Comparison of ENCODE assay signal across 19 cellular contexts in genomic region chr12:15662983-15663659, GRCh38.
DNase-seq lines count a peak whose midpoint lies in the region; ATAC-seq and TF ChIP-seq lines count a peak whose summit lies in the region.
"Had no signal": no experiment of that assay in that cellular context is flagged by ENCODE, and none has a peak within 500 bp of the region (broad histone marks: within the 10 kb centered on the region; RNA-seq: fewer than 3 reads in every experiment).

No MANE protein-coding gene starts in this region.

- peak overlapping the region; percentile 97 for H3K27ac Mint-ChIP-seq in MCF 10A (ENCODE audit: low read depth, unreplicated experiment)
- H3K27ac Mint-ChIP-seq: activated CD8-positive, alpha-beta T cell treated with anti-CD3 and anti-CD28 coated beads, Interleukin-2, amount 10 ng/mL, durations not matched to agents 7 days and 5 days; activated naive CD4-positive, alpha-beta T cell treated with anti-CD3 and anti-CD28 coated beads, Interleukin-2, amount 50 U/mL, for 72 hours; activated T-cell treated with anti-CD3 and anti-CD28 coated beads, Interleukin-2, amount 50 U/mL, for 72 hours had no signal

- ATAC-seq in GM18861 (IDR thresholded peaks at IDR 0.05; ENCODE audit: unreplicated experiment) (no peak), GM18907 (IDR thresholded peaks at IDR 0.05; ENCODE audit: unreplicated experiment) (no peak), right lobe of liver (no peak)
- ATAC-seq: activated CD8-positive, alpha-beta T cell treated with anti-CD3 and anti-CD28 coated beads, Interleukin-2, amount 10 ng/mL, durations not matched to agents 7 days and 5 days; activated naive CD4-positive, alpha-beta T cell treated with anti-CD3 and anti-CD28 coated beads, Interleukin-2, amount 50 U/mL, for 72 hours; activated T-cell treated with anti-CD3 and anti-CD28 coated beads, Interleukin-2, amount 50 U/mL, for 72 hours had no signal

- peak overlapping the region; percentile 46 for H2AFZ ChIP-seq in mammary epithelial cell (ENCODE audit: low read depth, low read length)

- CTCF ChIA-PET in MCF 10A (lab: Yijun Ruan, JAX) (interaction anchor here (0.6 to 2.0 kb wide), 6 partner anchors 19 to 139 kb away, joined by 3 to 9 read pairs (median 4); no protein-coding TSS in a partner anchor), mammary epithelial cell (lab: Charles Lee; ENCODE audit: low non-redundant PET) (interaction anchor here (0.5 to 1.0 kb wide), 2 partner anchors 110 to 195 kb away, joined by 6 to 14 read pairs; no protein-coding TSS in a partner anchor)

- no peaks in the 10 kb centered on the region for H3K27me3 Mint-ChIP-seq in MCF 10A (ENCODE audit: insufficient read depth, unreplicated experiment)

- peaks cover 12% of the 10 kb centered on the region for H3K4me1 Mint-ChIP-seq in MCF 10A (ENCODE audit: insufficient read depth, unreplicated experiment)

- H3K36me3 Mint-ChIP-seq in MCF 10A (ENCODE audit: insufficient read depth, unreplicated experiment), result peaks cover 17% of the 10 kb centered on the region
- H3K36me3 Mint-ChIP-seq: activated naive CD4-positive, alpha-beta T cell treated with anti-CD3 and anti-CD28 coated beads, Interleukin-2, amount 50 U/mL, for 72 hours had no signal

- H3K27me3 ChIP-seq in breast epithelium, result no peaks in the 10 kb centered on the region
- no peaks in the 10 kb centered on the region for H3K27me3 ChIP-seq in mammary epithelial cell (ENCODE audit: insufficient read depth, low read length)
- no peaks in the 10 kb centered on the region for H3K27me3 ChIP-seq in right lobe of liver
- H3K27me3 ChIP-seq: dorsolateral prefrontal cortex, left lung had no signal

- H3K4me3 Mint-ChIP-seq in MCF 10A (ENCODE audit: unreplicated experiment), result peak overlapping the region; percentile 55
- H3K4me3 Mint-ChIP-seq: activated CD8-positive, alpha-beta T cell treated with anti-CD3 and anti-CD28 coated beads, Interleukin-2, amount 10 ng/mL, durations not matched to agents 7 days and 5 days; activated T-cell treated with anti-CD3 and anti-CD28 coated beads, Interleukin-2, amount 50 U/mL, for 72 hours had no signal

- H3K36me3 ChIP-seq in breast epithelium (no peaks in the 10 kb centered on the region), mammary epithelial cell (ENCODE audit: insufficient read depth, low read length) (peaks cover 2% of the 10 kb centered on the region), right lobe of liver (peaks cover 0 to 19% (median 12%) of the 10 kb centered on the region in 4 donors)

- no peaks in the 10 kb centered on the region for H3K9me3 Mint-ChIP-seq in MCF 10A (ENCODE audit: unreplicated experiment)
- H3K9me3 Mint-ChIP-seq: activated naive CD4-positive, alpha-beta T cell treated with anti-CD3 and anti-CD28 coated beads, Interleukin-2, amount 50 U/mL, for 72 hours; activated T-cell treated with anti-CD3 and anti-CD28 coated beads, Interleukin-2, amount 50 U/mL, for 72 hours had no signal

- peak overlapping the region in 1 of 2 donors; percentile 53 for H3K27ac ChIP-seq in breast epithelium
- peak overlapping the region; percentile 90 for H3K27ac ChIP-seq in mammary epithelial cell (ENCODE audit: insufficient read depth, low read depth, low read length)
- no peak overlapping the region for H3K27ac ChIP-seq in right lobe of liver
- H3K27ac ChIP-seq: 22Rv1, dorsolateral prefrontal cortex, left lung, thoracic aorta had no signal

- in situ Hi-C loops in mammary epithelial cell (cut with MboI; ENCODE audit: low sequenced_read_pairs in 2 of 2), result no loop called here
- in situ Hi-C loops in GM13977 (cut with MboI; ENCODE audit: low pct_unique_long_range_greater_than_20kb, low sequenced_read_pairs, unreplicated experiment), result no loop called here

- TF ChIP-seq POLR2A in breast epithelium (IDR thresholded peaks at IDR 0.05) (no peak), right lobe of liver (IDR thresholded peaks at IDR 0.05) (no peak)

- H3K4me3 ChIP-seq in breast epithelium (no peak overlapping the region), mammary epithelial cell (replicated peaks in 1 of 3; ENCODE audit: insufficient read depth in 1 of 3, low read depth in 2 of 3, low read length in 3 of 3) (peak overlapping the region in 1 of 3 experiments; percentile 24), right lobe of liver (no peak overlapping the region)
- H3K4me3 ChIP-seq: dorsolateral prefrontal cortex, left lung, thoracic aorta had no signal

- no peaks in the 10 kb centered on the region for H4K20me1 ChIP-seq in mammary epithelial cell (ENCODE audit: insufficient read depth, low read length)

- WGBS in mammary epithelial cell (ENCODE audit: low coverage, missing lambda C conversion rate), result 32% methylated on average over 4 of the region's 5 CpGs
- WGBS in right lobe of liver (ENCODE audit: insufficient coverage, low coverage, low lambda C conversion rate, missing lambda C conversion rate), result 77% methylated on average over 4 of the region's 5 CpGs

- intact Hi-C loops in MCF 10A (cut with micrococcal nuclease) (loop anchor here (2.0 to 10.0 kb wide), 2 partner anchors 126 to 192 kb away; partner anchors contain the start of gene EPS8), breast epithelium (cut with DNase I; ENCODE audit: low total_unique reads) (no loop called here), mammary epithelial cell (cut with micrococcal nuclease) (loop anchor here (5.0 kb wide), 1 partner anchor 124 kb away; the partner anchor contains the start of gene EPS8), right lobe of liver (cut with DNase I) (no loop called here)

- BruUV-seq in MCF 10A (replicated peaks; lab: Mats Ljungman, UMichigan) (no TSS peak), mammary epithelial cell (replicated peaks; lab: Mats Ljungman, UMichigan) (no TSS peak)

- H3K9ac ChIP-seq in mammary epithelial cell (ENCODE audit: insufficient read depth, low read length), result peak overlapping the region; percentile 48

- DNase-seq in MCF 10A (ENCODE audit: unreplicated experiment), result no peak
- DNase-seq in breast epithelium (ENCODE audit: low spot score in 2 of 2), result no peak
- DNase-seq in mammary epithelial cell, result peak; percentile 59
- peak; percentile 12 for DNase-seq in glomerular visceral epithelial cell (ENCODE audit: extremely low spot score)
- DNase-seq in GM13977 (ENCODE audit: low spot score), result no peak
- no peak for DNase-seq in right lobe of liver
- DNase-seq: activated CD8-positive, alpha-beta T cell treated with anti-CD3 and anti-CD28 coated beads, Interleukin-2, amount 10 ng/mL, durations not matched to agents 7 days and 5 days; activated T-cell treated with anti-CD3 and anti-CD28 coated beads, Interleukin-2, amount 50 U/mL, for 72 hours; C1 segment of cervical spinal cord; dorsolateral prefrontal cortex; H7; left lung; NCI-H1105 treated with DMSO at 0.1 percent for 48 hours; NCI-H2171 had no signal

- POLR2A ChIA-PET in MCF 10A (lab: Yijun Ruan, JAX), result interaction anchor here (0.7 to 2.4 kb wide), 14 partner anchors 14 to 860 kb away, joined by 3 to 17 read pairs (median 3); partner anchors contain the start of genes C12orf60, DERA, EPS8 and STRAP

- H3K4me1 ChIP-seq in breast epithelium, result no peaks in the 10 kb centered on the region
- peaks cover 14% of the 10 kb centered on the region for H3K4me1 ChIP-seq in mammary epithelial cell (ENCODE audit: insufficient read depth, low read length)
- H3K4me1 ChIP-seq in right lobe of liver, result no peaks in the 10 kb centered on the region
- H3K4me1 ChIP-seq: left lung had no signal

- peak overlapping the region; percentile 59 for H3K4me2 ChIP-seq in mammary epithelial cell (ENCODE audit: insufficient read depth, low read depth, low read length)

- dilution Hi-C loops in mammary epithelial cell (cut with HindIII; ENCODE audit: low sequenced_read_pairs), result no loop called here

- H3K79me2 ChIP-seq in mammary epithelial cell (ENCODE audit: insufficient read depth, low read length), result no peaks in the 10 kb centered on the region

- TF ChIP-seq CTCF in MCF 10A (IDR thresholded peaks at IDR 0.05; ENCODE audit: unreplicated experiment) (no peak), breast epithelium (IDR thresholded peaks at IDR 0.05) (no peak), mammary epithelial cell (conservative IDR thresholded peaks at IDR 0.05 in 1 of 2, IDR thresholded peaks at IDR 0.05 in 1 of 2; ENCODE audit: extremely low read depth in 1 of 2, insufficient read depth in 1 of 2, low read depth in 1 of 2, low read length in 2 of 2) (no peak), GM13977 (IDR thresholded peaks at IDR 0.05; ENCODE audit: extremely low read depth, insufficient read depth, missing control alignments) (no peak), right lobe of liver (IDR thresholded peaks at IDR 0.05) (no peak)

- H3K9me3 ChIP-seq in breast epithelium, result no peaks in the 10 kb centered on the region
- H3K9me3 ChIP-seq in mammary epithelial cell (replicated peaks; ENCODE audit: insufficient read depth, low read length), result no peaks in the 10 kb centered on the region
- no peaks in the 10 kb centered on the region for H3K9me3 ChIP-seq in right lobe of liver
- H3K9me3 ChIP-seq: left lung, thoracic aorta had no signal

Comparison
In these comparisons a context has a peak if more than half of its experiments do, and no peak if none do; other contexts are left out.
1. DNase-seq: peak in mammary epithelial cell (single experiment) and glomerular visceral epithelial cell (single experiment); none in MCF 10A (single experiment), breast epithelium (0 of 2), GM13977 (single experiment) and right lobe of liver (0 of 3).
2. intact Hi-C loops: an anchor here in MCF 10A (2.0 to 10.0 kb wide) and mammary epithelial cell (5.0 kb wide); none called in breast epithelium and right lobe of liver.